9 cellular contexts compared by ENCODE assay signal in genomic region chr19:14686411-14686810, GRCh38. TPM values are rescaled to one million over a fixed set of nuclear protein-coding genes. Genes with fewer than 3 reads are reported as not detected.
DNase-seq lines count a peak whose midpoint lies in the region; ATAC-seq and TF ChIP-seq lines count a peak whose summit lies in the region.
"Had no signal": no experiment of that assay in that cellular context is flagged by ENCODE, and none has a peak within 500 bp of the region (broad histone marks: within the 10 kb centered on the region; RNA-seq: fewer than 3 reads in every experiment).

No MANE protein-coding gene starts in this region.

- H3K4me1 Mint-ChIP-seq in T-helper 2 cell treated with Interferon-gamma antibody and Interleukin-4, amounts not matched to agents 5 μg/mL and 100 μg/mL, for 36 hours (ENCODE audit: low read depth): peaks cover 15% of the 10 kb centered on the region
- H3K4me1 Mint-ChIP-seq in activated naive CD4-positive, alpha-beta T cell treated with anti-CD3 and anti-CD28 coated beads for 36 hours (ENCODE audit: low read depth): peaks cover 12% of the 10 kb centered on the region
- H3K4me1 Mint-ChIP-seq in neural progenitor cell: peaks cover 9% of the 10 kb centered on the region

- H3K4me1 ChIP-seq in neural progenitor cell: peaks cover 7% of the 10 kb centered on the region

- no peak overlapping the region for H3K4me3 Mint-ChIP-seq in T-helper 2 cell treated with Interferon-gamma antibody and Interleukin-4, amounts not matched to agents 5 μg/mL and 100 μg/mL, for 36 hours
- no peak overlapping the region for H3K4me3 Mint-ChIP-seq in activated naive CD4-positive, alpha-beta T cell treated with anti-CD3 and anti-CD28 coated beads for 36 hours
- H3K4me3 Mint-ChIP-seq in neural progenitor cell: no peak overlapping the region

- no peak overlapping the region for H3K4me2 ChIP-seq in neural progenitor cell

- intact Hi-C loops in activated naive CD4-positive, alpha-beta T cell treated with anti-CD3 and anti-CD28 coated beads for 36 hours (cut with micrococcal nuclease): loop anchor here (1.0 to 5.0 kb wide), 3 partner anchors 112 to 169 kb away; partner anchors contain the start of gene DNAJB1

- peaks cover 25% of the 10 kb centered on the region for H3K27me3 ChIP-seq in neural progenitor cell

- no peaks in the 10 kb centered on the region for H4K20me1 ChIP-seq in neural progenitor cell (ENCODE audit: low read depth)

- H3K79me2 ChIP-seq in neural progenitor cell (ENCODE audit: low read depth): peaks cover 7% of the 10 kb centered on the region

- H3K9me3 ChIP-seq in neural progenitor cell (ENCODE audit: low read depth): no peaks in the 10 kb centered on the region

- H3K9me3 Mint-ChIP-seq in T-helper 2 cell treated with Interferon-gamma antibody and Interleukin-4, amounts not matched to agents 5 μg/mL and 100 μg/mL, for 36 hours: no peaks in the 10 kb centered on the region
- H3K9me3 Mint-ChIP-seq in activated naive CD4-positive, alpha-beta T cell treated with anti-CD3 and anti-CD28 coated beads for 36 hours: no peaks in the 10 kb centered on the region
- H3K9me3 Mint-ChIP-seq in neural progenitor cell: no peaks in the 10 kb centered on the region

- H3K4me3 ChIP-seq in neural progenitor cell: no peak overlapping the region

- ATAC-seq in GM21447 (IDR thresholded peaks at IDR 0.05; ENCODE audit: unreplicated experiment): no peak
- ATAC-seq in HG03108 (IDR thresholded peaks at IDR 0.05; ENCODE audit: unreplicated experiment): no peak
- ATAC-seq in GM19035 (IDR thresholded peaks at IDR 0.05; ENCODE audit: unreplicated experiment): no peak

- CTCF ChIA-PET in activated naive CD4-positive, alpha-beta T cell treated with anti-CD3 and anti-CD28 coated beads for 36 hours (lab: Charles Lee): interaction anchor here (0.6 to 11.1 kb wide), 15 partner anchors 11 to 268 kb away, joined by 3 to 282 read pairs (median 5); partner anchors contain the start of genes ADGRE3 and NDUFB7

- peak in 3 of 5 experiments; percentile 5 to 40 (median 25) for DNase-seq in T-helper 2 cell
- no peak for DNase-seq in T-helper 2 cell treated with Interferon-gamma antibody and Interleukin-4, amounts not matched to agents 5 μg/mL and 100 μg/mL, for 36 hours (ENCODE audit: low spot score)
- DNase-seq in NCI-H2227 (lab: John Stamatoyannopoulos, UW; ENCODE audit: unreplicated experiment): peak; percentile 4
- DNase-seq in activated naive CD4-positive, alpha-beta T cell treated with anti-CD3 and anti-CD28 coated beads for 36 hours: peak; percentile 51
- peak; percentile 8 for DNase-seq in neural progenitor cell (ENCODE audit: low spot score)

- no peak overlapping the region for H3K27ac ChIP-seq in neural progenitor cell

- no peaks in the 10 kb centered on the region for H3K36me3 ChIP-seq in neural progenitor cell

- H3K27me3 Mint-ChIP-seq in T-helper 2 cell treated with Interferon-gamma antibody and Interleukin-4, amounts not matched to agents 5 μg/mL and 100 μg/mL, for 36 hours (ENCODE audit: low read depth): no peaks in the 10 kb centered on the region
- no peaks in the 10 kb centered on the region for H3K27me3 Mint-ChIP-seq in activated naive CD4-positive, alpha-beta T cell treated with anti-CD3 and anti-CD28 coated beads for 36 hours (ENCODE audit: low read depth)
- peaks cover 9% of the 10 kb centered on the region for H3K27me3 Mint-ChIP-seq in neural progenitor cell (ENCODE audit: insufficient read depth, low read depth)

- peaks cover 22% of the 10 kb centered on the region for H3F3A ChIP-seq in neural progenitor cell (ENCODE audit: low read depth)

- H3K36me3 Mint-ChIP-seq in T-helper 2 cell treated with Interferon-gamma antibody and Interleukin-4, amounts not matched to agents 5 μg/mL and 100 μg/mL, for 36 hours (ENCODE audit: low read depth): no peaks in the 10 kb centered on the region
- no peaks in the 10 kb centered on the region for H3K36me3 Mint-ChIP-seq in activated naive CD4-positive, alpha-beta T cell treated with anti-CD3 and anti-CD28 coated beads for 36 hours (ENCODE audit: low read depth)
- H3K36me3 Mint-ChIP-seq in neural progenitor cell: no peaks in the 10 kb centered on the region

- H2AFZ ChIP-seq in neural progenitor cell (replicated peaks): no peak overlapping the region

- no peak overlapping the region for H3K27ac Mint-ChIP-seq in T-helper 2 cell treated with Interferon-gamma antibody and Interleukin-4, amounts not matched to agents 5 μg/mL and 100 μg/mL, for 36 hours
- H3K27ac Mint-ChIP-seq in activated naive CD4-positive, alpha-beta T cell treated with anti-CD3 and anti-CD28 coated beads for 36 hours: no peak overlapping the region
- no peak overlapping the region for H3K27ac Mint-ChIP-seq in neural progenitor cell

- no peak overlapping the region for H3K9ac ChIP-seq in neural progenitor cell

- peak; percentile 50 for TF ChIP-seq CTCF in neural progenitor cell (IDR thresholded peaks at IDR 0.05)

RNA-seq across cellular contexts. Expression of gene ZNF333, which starts 3.4 kb away (rescaled TPM):
- total RNA-seq in activated naive CD4-positive, alpha-beta T cell treated with anti-CD3 and anti-CD28 coated beads for 36 hours: 10 to 100 TPM; 28.6 to 31.7 TPM
- 20.4 and 34.0 TPM in 2 replicates for total RNA-seq in neural progenitor cell (ENCODE audit: low replicate concordance)

RNA-seq across cellular contexts. Expression of gene ADGRE3, which starts 11.8 kb away (rescaled TPM):
- total RNA-seq in activated naive CD4-positive, alpha-beta T cell treated with anti-CD3 and anti-CD28 coated beads for 36 hours: not detected
- total RNA-seq in neural progenitor cell (ENCODE audit: low replicate concordance): not detected in 2 replicates
- total RNA-seq: activated CD8-positive, alpha-beta memory T cell treated with anti-CD3 and anti-CD28 coated beads for 36 hours had no signal
